In genomic region chr5:171946382-171946781, GRCh38 we compare ENCODE assay signal across 22 cellular contexts.
A peak's percentile ranks its signal among the peaks of the same experiment; 100 is the strongest.
DNase-seq lines count a peak whose midpoint lies in the region; ATAC-seq, FAIRE-seq and TF ChIP-seq lines count a peak whose summit lies in the region.
"Had no signal": no experiment of that assay in that cellular context is flagged by ENCODE, and none has a peak within 500 bp of the region (broad histone marks: within the 10 kb centered on the region; RNA-seq: fewer than 3 reads in every experiment).

No MANE protein-coding gene starts in this region.

- H3K27me3 ChIP-seq in H7 (ENCODE audit: control insufficient read depth, insufficient read depth, low read length) (no peaks in the 10 kb centered on the region), astrocyte (ENCODE audit: insufficient read depth, low read length) (no peaks in the 10 kb centered on the region), mesendoderm (ENCODE audit: insufficient read depth, low read length, poor library complexity) (no peaks in the 10 kb centered on the region), upper lobe of right lung (no peaks in the 10 kb centered on the region)
- H3K27me3 ChIP-seq: esophagus squamous epithelium, heart right ventricle, spleen, uterus had no signal

- no CpG with 5 or more reads among the region's 2 CpGs for WGBS in mesendoderm (ENCODE audit: extremely low coverage, insufficient coverage, low lambda C conversion rate)

- H3K4me3 ChIP-seq in AG10803 (ENCODE audit: low read length) (no peak overlapping the region), H7 (ENCODE audit: insufficient read depth, low read depth, low read length) (no peak overlapping the region), astrocyte (ENCODE audit: insufficient read depth, low read depth, low read length) (no peak overlapping the region), mesendoderm (ENCODE audit: low read length) (no peak overlapping the region), upper lobe of right lung (no peak overlapping the region)
- H3K4me3 ChIP-seq: esophagus squamous epithelium, heart right ventricle, spleen, uterus had no signal

- no peak overlapping the region for H2AK5ac ChIP-seq in mesendoderm (ENCODE audit: low read length)

- peaks cover 73% of the 10 kb centered on the region for H4K20me1 ChIP-seq in astrocyte (ENCODE audit: insufficient read depth, low read length)

- H3K4ac ChIP-seq in mesendoderm (ENCODE audit: low read depth, low read length): no peak overlapping the region

- no peaks in the 10 kb centered on the region for H3K36me3 ChIP-seq in H7 (replicated peaks; ENCODE audit: control insufficient read depth, insufficient read depth, low read length)
- no peaks in the 10 kb centered on the region for H3K36me3 ChIP-seq in astrocyte (ENCODE audit: insufficient read depth, low read length)
- H3K36me3 ChIP-seq in mesendoderm (ENCODE audit: control insufficient read depth, insufficient read depth, low read length): no peaks in the 10 kb centered on the region
- H3K36me3 ChIP-seq in upper lobe of right lung: no peaks in the 10 kb centered on the region
- H3K36me3 ChIP-seq: esophagus squamous epithelium, heart right ventricle, spleen, uterus had no signal

- no peak overlapping the region for H2AFZ ChIP-seq in astrocyte (ENCODE audit: low read depth, low read length)
- H2AFZ ChIP-seq: parathyroid adenoma had no signal

- no peak overlapping the region for H3K27ac Mint-ChIP-seq in astrocyte (ENCODE audit: unreplicated experiment)
- no peak overlapping the region for H3K27ac Mint-ChIP-seq in activated CD4-positive, alpha-beta memory T cell treated with anti-CD3 and anti-CD28 coated beads for 36 hours
- H3K27ac Mint-ChIP-seq: activated CD8-positive, alpha-beta T cell treated with anti-CD3 and anti-CD28 coated beads, Interleukin-2, amount 10 ng/mL, durations not matched to agents 7 days and 5 days had no signal

- H3K9me3 Mint-ChIP-seq in astrocyte (ENCODE audit: unreplicated experiment): no peaks in the 10 kb centered on the region
- no peaks in the 10 kb centered on the region for H3K9me3 Mint-ChIP-seq in activated CD4-positive, alpha-beta memory T cell treated with anti-CD3 and anti-CD28 coated beads for 36 hours

- H2BK120ac ChIP-seq in mesendoderm (ENCODE audit: low read depth, low read length): no peak overlapping the region

- H2BK5ac ChIP-seq in mesendoderm (ENCODE audit: low read length): no peak overlapping the region

- H3K4me1 ChIP-seq in astrocyte (ENCODE audit: insufficient read depth, low read length) (no peaks in the 10 kb centered on the region), mesendoderm (ENCODE audit: control insufficient read depth, low read depth, low read length) (no peaks in the 10 kb centered on the region), upper lobe of right lung (peaks cover 9% of the 10 kb centered on the region)

- DNase-seq in AG10803 (ENCODE audit: low read depth): no peak
- DNase-seq in H7: peak; percentile 32
- DNase-seq in astrocyte (ENCODE audit: low read depth): no peak
- peak; percentile 82 for DNase-seq in mesendoderm
- no peak for DNase-seq in T-helper 1 cell
- DNase-seq in upper lobe of right lung: no peak
- no peak for DNase-seq in activated CD4-positive, alpha-beta memory T cell treated with anti-CD3 and anti-CD28 coated beads for 36 hours
- no peak for DNase-seq in activated CD4-positive, alpha-beta T cell treated with anti-CD3 and anti-CD28 coated beads, Interleukin-2, amount 50 U/mL, for 1 hour
- DNase-seq: activated CD8-positive, alpha-beta T cell treated with anti-CD3 and anti-CD28 coated beads, Interleukin-2, amount 10 ng/mL, durations not matched to agents 7 days and 5 days; amniotic stem cell; DMS 273 treated with DMSO at 0.1 percent for 48 hours; esophagus squamous epithelium; heart right ventricle; kidney glomerular epithelial cell; NCI-H187; NCI-H510A; SK-N-SH; spleen; stimulated activated naive CD8-positive, alpha-beta T cell treated with anti-CD3 and anti-CD28 coated beads, Interleukin-15, Interleukin-2, amounts not matched to agents 100 U/mL and 50 U/mL, for 24 hours; uterus had no signal

- POLR2A ChIA-PET in activated CD4-positive, alpha-beta memory T cell treated with anti-CD3 and anti-CD28 coated beads for 36 hours (lab: Charles Lee): no interaction called here

- H3K79me2 ChIP-seq in astrocyte (ENCODE audit: insufficient read depth, low read length): peaks cover 81% of the 10 kb centered on the region
- peaks cover 21% of the 10 kb centered on the region for H3K79me2 ChIP-seq in mesendoderm (ENCODE audit: control insufficient read depth, insufficient read depth, low read length)

- H3K27me3 Mint-ChIP-seq in astrocyte (ENCODE audit: low read depth, unreplicated experiment): no peaks in the 10 kb centered on the region
- H3K27me3 Mint-ChIP-seq in activated CD4-positive, alpha-beta memory T cell treated with anti-CD3 and anti-CD28 coated beads for 36 hours: no peaks in the 10 kb centered on the region

- H3K27ac ChIP-seq in astrocyte (ENCODE audit: low read depth, low read length) (no peak overlapping the region), mesendoderm (ENCODE audit: low read depth, low read length) (no peak overlapping the region), upper lobe of right lung (no peak overlapping the region)
- H3K27ac ChIP-seq: heart right ventricle, parathyroid adenoma, spleen, uterus had no signal

- H3K79me1 ChIP-seq in mesendoderm (ENCODE audit: low read length): peaks cover 7% of the 10 kb centered on the region

- no peak overlapping the region for H3K4me2 ChIP-seq in astrocyte (ENCODE audit: low read length)
- H3K4me2 ChIP-seq in mesendoderm (ENCODE audit: low read length): no peak overlapping the region
- H3K4me2 ChIP-seq: SK-N-SH had no signal

- H3K56ac ChIP-seq in mesendoderm (ENCODE audit: low read length): no peak overlapping the region

- ATAC-seq in upper lobe of right lung: no peak
- ATAC-seq: activated CD8-positive, alpha-beta T cell treated with anti-CD3 and anti-CD28 coated beads, Interleukin-2, amount 10 ng/mL, durations not matched to agents 7 days and 5 days; heart right ventricle; stimulated activated naive CD8-positive, alpha-beta T cell treated with anti-CD3 and anti-CD28 coated beads, Interleukin-15, Interleukin-2, amounts not matched to agents 100 U/mL and 50 U/mL, for 24 hours had no signal

- H3K9me3 ChIP-seq in astrocyte (ENCODE audit: insufficient read depth, low read depth, low read length): no peaks in the 10 kb centered on the region
- no peaks in the 10 kb centered on the region for H3K9me3 ChIP-seq in upper lobe of right lung
- H3K9me3 ChIP-seq: esophagus squamous epithelium, heart right ventricle, SK-N-SH, spleen, uterus had no signal

- TF ChIP-seq CTCF in AG10803 (conservative IDR thresholded peaks at IDR 0.05; ENCODE audit: low read length) (peak; percentile 13; the same call in 1 of the 2 replicates), astrocyte (IDR thresholded peaks at IDR 0.05; ENCODE audit: insufficient read depth, low read depth, low read length) (peak; percentile 5), upper lobe of right lung (IDR thresholded peaks at IDR 0.05) (no peak)

- intact Hi-C loops in upper lobe of right lung (cut with DNase I): no loop called here
- intact Hi-C loops in activated CD4-positive, alpha-beta memory T cell treated with anti-CD3 and anti-CD28 coated beads for 36 hours (cut with micrococcal nuclease): no loop called here

- FAIRE-seq in astrocyte (lab: Jason Lieb, UNC): no peak
- FAIRE-seq: colon had no signal

- peaks cover 26% of the 10 kb centered on the region for H3K4me1 Mint-ChIP-seq in astrocyte (ENCODE audit: low read depth, unreplicated experiment)
- H3K4me1 Mint-ChIP-seq in activated CD4-positive, alpha-beta memory T cell treated with anti-CD3 and anti-CD28 coated beads for 36 hours (ENCODE audit: low read depth): peaks cover 34% of the 10 kb centered on the region

- H3K23ac ChIP-seq in mesendoderm (ENCODE audit: low read length): no peak overlapping the region

- CTCF ChIA-PET in activated CD4-positive, alpha-beta memory T cell treated with anti-CD3 and anti-CD28 coated beads for 36 hours (lab: Charles Lee): no interaction called here

- H3K36me3 Mint-ChIP-seq in astrocyte (ENCODE audit: low read depth, unreplicated experiment): no peaks in the 10 kb centered on the region
- H3K36me3 Mint-ChIP-seq in activated CD4-positive, alpha-beta memory T cell treated with anti-CD3 and anti-CD28 coated beads for 36 hours: peaks cover 1% of the 10 kb centered on the region

- H4K8ac ChIP-seq in mesendoderm (ENCODE audit: low read depth, low read length): no peak overlapping the region

- no peak overlapping the region for H4K5ac ChIP-seq in mesendoderm (ENCODE audit: low read length)

- H3K18ac ChIP-seq in mesendoderm (ENCODE audit: low read length): no peak overlapping the region

- H2BK15ac ChIP-seq in mesendoderm (replicated peaks; ENCODE audit: low read depth): no peak overlapping the region

- no peak overlapping the region for H3K9ac ChIP-seq in astrocyte (ENCODE audit: low read length)
- no peak overlapping the region for H3K9ac ChIP-seq in mesendoderm (ENCODE audit: low read length)
- H3K9ac ChIP-seq: parathyroid adenoma, SK-N-SH had no signal

- H3K4me3 Mint-ChIP-seq in astrocyte (ENCODE audit: unreplicated experiment): no peak overlapping the region
- no peak overlapping the region for H3K4me3 Mint-ChIP-seq in activated CD4-positive, alpha-beta memory T cell treated with anti-CD3 and anti-CD28 coated beads for 36 hours
- H3K4me3 Mint-ChIP-seq: activated CD8-positive, alpha-beta T cell treated with anti-CD3 and anti-CD28 coated beads, Interleukin-2, amount 10 ng/mL, durations not matched to agents 7 days and 5 days had no signal

Comparison
In these comparisons a context has a peak if more than half of its experiments do, and no peak if none do; other contexts are left out.
1. DNase-seq: peak in H7 (single experiment) and mesendoderm (single experiment); none in AG10803 (single experiment), astrocyte (single experiment), T-helper 1 cell (0 of 5), upper lobe of right lung (single experiment), activated CD4-positive, alpha-beta memory T cell treated with anti-CD3 and anti-CD28 coated beads for 36 hours (single experiment) and activated CD4-positive, alpha-beta T cell treated with anti-CD3 and anti-CD28 coated beads, Interleukin-2, amount 50 U/mL, for 1 hour (single experiment).